25 cellular contexts compared by ENCODE assay signal in genomic region chr1:167673285-167673684, GRCh38. TPM values are rescaled to one million over a fixed set of nuclear protein-coding genes. Genes with fewer than 3 reads are reported as not detected.
DNase-seq lines count a peak whose midpoint lies in the region; ATAC-seq lines count a peak whose summit lies in the region.
"Had no signal": no experiment of that assay in that cellular context is flagged by ENCODE, and none has a peak within 500 bp of the region (broad histone marks: within the 10 kb centered on the region; RNA-seq: fewer than 3 reads in every experiment).

No MANE protein-coding gene starts in this region.

- no peaks in the 10 kb centered on the region for H3K27me3 Mint-ChIP-seq in activated T-cell treated with anti-CD3 and anti-CD28 coated beads, Interleukin-2, amount 50 U/mL, for 24 hours
- H3K27me3 Mint-ChIP-seq in activated T-helper 2 cell treated with anti-CD3 and anti-CD28 coated beads, Interferon-gamma antibody, Interleukin-2, Interleukin-4, amounts not matched to agents 10 μg/mL and 5 μg/mL and 100 μg/mL, durations not matched to agents 14 hours and 24 hours and 36 hours (ENCODE audit: low read depth), result no peaks in the 10 kb centered on the region
- no peaks in the 10 kb centered on the region for H3K27me3 Mint-ChIP-seq in naive thymus-derived CD8-positive, alpha-beta T cell
- H3K27me3 Mint-ChIP-seq: activated naive CD4-positive, alpha-beta T cell treated with anti-CD3 and anti-CD28 coated beads, Interleukin-2, amount 10 ng/mL, durations not matched to agents 7 days and 5 days had no signal

- H3K9me3 Mint-ChIP-seq in activated T-cell treated with anti-CD3 and anti-CD28 coated beads, Interleukin-2, amount 50 U/mL, for 24 hours, result no peaks in the 10 kb centered on the region
- H3K9me3 Mint-ChIP-seq in activated T-helper 2 cell treated with anti-CD3 and anti-CD28 coated beads, Interferon-gamma antibody, Interleukin-2, Interleukin-4, amounts not matched to agents 10 μg/mL and 5 μg/mL and 100 μg/mL, durations not matched to agents 14 hours and 24 hours and 36 hours, result no peaks in the 10 kb centered on the region
- no peaks in the 10 kb centered on the region for H3K9me3 Mint-ChIP-seq in naive thymus-derived CD8-positive, alpha-beta T cell
- H3K9me3 Mint-ChIP-seq: activated naive CD4-positive, alpha-beta T cell treated with anti-CD3 and anti-CD28 coated beads, Interleukin-2, amount 10 ng/mL, durations not matched to agents 7 days and 5 days had no signal

- peak overlapping the region; percentile 53 for H3K27ac Mint-ChIP-seq in activated T-cell treated with anti-CD3 and anti-CD28 coated beads, Interleukin-2, amount 50 U/mL, for 24 hours
- H3K27ac Mint-ChIP-seq in activated T-helper 2 cell treated with anti-CD3 and anti-CD28 coated beads, Interferon-gamma antibody, Interleukin-2, Interleukin-4, amounts not matched to agents 10 μg/mL and 5 μg/mL and 100 μg/mL, durations not matched to agents 14 hours and 24 hours and 36 hours, result peak overlapping the region; percentile 22
- peak overlapping the region in 9 of 10 donors; percentile 30 to 92 (median 80) for H3K27ac Mint-ChIP-seq in naive thymus-derived CD8-positive, alpha-beta T cell
- H3K27ac Mint-ChIP-seq: activated naive CD4-positive, alpha-beta T cell treated with anti-CD3 and anti-CD28 coated beads, Interleukin-2, amount 10 ng/mL, durations not matched to agents 7 days and 5 days had no signal

- POLR2A ChIA-PET in naive thymus-derived CD8-positive, alpha-beta T cell (lab: Charles Lee), result no interaction called here

- H3K36me3 Mint-ChIP-seq in activated T-cell treated with anti-CD3 and anti-CD28 coated beads, Interleukin-2, amount 50 U/mL, for 24 hours (ENCODE audit: low read depth), result peaks cover 57% of the 10 kb centered on the region
- peaks cover 71% of the 10 kb centered on the region for H3K36me3 Mint-ChIP-seq in activated T-helper 2 cell treated with anti-CD3 and anti-CD28 coated beads, Interferon-gamma antibody, Interleukin-2, Interleukin-4, amounts not matched to agents 10 μg/mL and 5 μg/mL and 100 μg/mL, durations not matched to agents 14 hours and 24 hours and 36 hours (ENCODE audit: low read depth)
- H3K36me3 Mint-ChIP-seq in naive thymus-derived CD8-positive, alpha-beta T cell, result peaks cover 0 to 80% (median 13%) of the 10 kb centered on the region in 3 donors

- DNase-seq in activated T-cell treated with anti-CD3 and anti-CD28 coated beads, Interleukin-2, amount 50 U/mL, for 24 hours, result no peak
- DNase-seq in activated T-cell treated with anti-CD3 and anti-CD28 coated beads for 4 hours (no peak), CD1c-positive myeloid dendritic cell (ENCODE audit: extremely low spot score) (peak; percentile 41), cerebellar nuclear complex (lab: John Stamatoyannopoulos, UW) (no peak), SK-N-DZ (ENCODE audit: low spot score) (no peak)
- DNase-seq in activated T-helper 2 cell treated with anti-CD3 and anti-CD28 coated beads, Interferon-gamma antibody, Interleukin-2, Interleukin-4, amounts not matched to agents 10 μg/mL and 5 μg/mL and 100 μg/mL, durations not matched to agents 14 hours and 24 hours and 36 hours (ENCODE audit: low spot score), result no peak
- no peak for DNase-seq in naive thymus-derived CD8-positive, alpha-beta T cell
- DNase-seq: activated CD4-positive, alpha-beta T cell treated with anti-CD3 and anti-CD28 coated beads, Interleukin-2, amount 50 U/mL, for 4 hours; activated naive CD4-positive, alpha-beta T cell treated with anti-CD3 and anti-CD28 coated beads, Interleukin-2, amount 10 ng/mL, durations not matched to agents 7 days and 5 days; BE2C; Calu3; central memory CD4-positive, alpha-beta T cell; DND-41; gastrocnemius medialis; mesendoderm; NCI-H1092 treated with DMSO at 0.1 percent for 48 hours; NCI-H187; NCI-H2171 treated with DMSO at 0.1 percent for 48 hours; NCI-H524 treated with DMSO at 0.1 percent for 48 hours; PC-9; transverse colon had no signal

- H3K4me1 Mint-ChIP-seq in activated T-cell treated with anti-CD3 and anti-CD28 coated beads, Interleukin-2, amount 50 U/mL, for 24 hours (ENCODE audit: low read depth), result peaks cover 61% of the 10 kb centered on the region
- H3K4me1 Mint-ChIP-seq in activated T-helper 2 cell treated with anti-CD3 and anti-CD28 coated beads, Interferon-gamma antibody, Interleukin-2, Interleukin-4, amounts not matched to agents 10 μg/mL and 5 μg/mL and 100 μg/mL, durations not matched to agents 14 hours and 24 hours and 36 hours (ENCODE audit: low read depth), result peaks cover 55% of the 10 kb centered on the region
- H3K4me1 Mint-ChIP-seq in naive thymus-derived CD8-positive, alpha-beta T cell, result peaks cover 62 to 66% (median 64%) of the 10 kb centered on the region in 4 donors

- no peak for ATAC-seq in naive thymus-derived CD8-positive, alpha-beta T cell
- no peak for ATAC-seq in GM21825 (IDR thresholded peaks at IDR 0.05; ENCODE audit: unreplicated experiment)
- ATAC-seq: gastrocnemius medialis, left lobe of liver, Right ventricle myocardium inferior had no signal

- intact Hi-C loops in activated T-helper 2 cell treated with anti-CD3 and anti-CD28 coated beads, Interferon-gamma antibody, Interleukin-2, Interleukin-4, amounts not matched to agents 10 μg/mL and 5 μg/mL and 100 μg/mL, durations not matched to agents 14 hours and 24 hours and 36 hours (cut with micrococcal nuclease), result no loop called here

- no peak overlapping the region for H3K4me3 Mint-ChIP-seq in activated T-cell treated with anti-CD3 and anti-CD28 coated beads, Interleukin-2, amount 50 U/mL, for 24 hours
- H3K4me3 Mint-ChIP-seq in activated T-helper 2 cell treated with anti-CD3 and anti-CD28 coated beads, Interferon-gamma antibody, Interleukin-2, Interleukin-4, amounts not matched to agents 10 μg/mL and 5 μg/mL and 100 μg/mL, durations not matched to agents 14 hours and 24 hours and 36 hours (ENCODE audit: low read depth), result no peak overlapping the region
- peak overlapping the region in 1 of 10 donors; percentile 16 for H3K4me3 Mint-ChIP-seq in naive thymus-derived CD8-positive, alpha-beta T cell
- H3K4me3 Mint-ChIP-seq: activated naive CD4-positive, alpha-beta T cell treated with anti-CD3 and anti-CD28 coated beads, Interleukin-2, amount 10 ng/mL, durations not matched to agents 7 days and 5 days had no signal

RNA-seq across cellular contexts. Expression of gene RCSD1, which starts 43.3 kb away (rescaled TPM):
- 84.9 and 91.9 TPM in 2 replicates for total RNA-seq in activated T-helper 2 cell treated with anti-CD3 and anti-CD28 coated beads, Interferon-gamma antibody, Interleukin-2, Interleukin-4, amounts not matched to agents 10 μg/mL and 5 μg/mL and 100 μg/mL, durations not matched to agents 14 hours and 24 hours and 36 hours
- 100 to 1,000 TPM; 149 to 156 TPM for total RNA-seq in naive thymus-derived CD8-positive, alpha-beta T cell
- polyA plus RNA-seq in naive thymus-derived CD8-positive, alpha-beta T cell, result 100 to 1,000 TPM; 121 to 132 (median 124) TPM
- not detected in 2 replicates for polyA plus RNA-seq in SK-N-DZ (2014; cell fraction: cytosol; rRNA removed)
- not detected in 2 replicates for polyA plus RNA-seq in SK-N-DZ (2014; cell fraction: nucleus; rRNA removed)
- total RNA-seq: A673, Calu3, PC-9 had no signal

RNA-seq across cellular contexts. Expression of gene MPZL1, which starts 48.5 kb away (rescaled TPM):
- total RNA-seq in activated T-helper 2 cell treated with anti-CD3 and anti-CD28 coated beads, Interferon-gamma antibody, Interleukin-2, Interleukin-4, amounts not matched to agents 10 μg/mL and 5 μg/mL and 100 μg/mL, durations not matched to agents 14 hours and 24 hours and 36 hours, result 36.7 and 40.5 TPM in 2 replicates
- total RNA-seq in naive thymus-derived CD8-positive, alpha-beta T cell, result 1 to 10 TPM; 6.9 to 8.3 TPM
- polyA plus RNA-seq in naive thymus-derived CD8-positive, alpha-beta T cell, result 1 to 10 TPM; 7.9 to 8.9 (median 8.2) TPM
- polyA plus RNA-seq in SK-N-DZ (2014; cell fraction: cytosol; rRNA removed), result 85.4 and 92.6 TPM in 2 replicates
- 39.3 and 41.9 TPM in 2 replicates for polyA plus RNA-seq in SK-N-DZ (2014; cell fraction: nucleus; rRNA removed)

Comparison
In these comparisons a context has a peak if more than half of its experiments do, and no peak if none do; other contexts are left out.
1. H3K27ac Mint-ChIP-seq: peak in every context shown above with its lines; median percentile 80 in naive thymus-derived CD8-positive, alpha-beta T cell; 53 in activated T-cell treated with anti-CD3 and anti-CD28 coated beads, Interleukin-2, amount 50 U/mL, for 24 hours; 22 in activated T-helper 2 cell treated with anti-CD3 and anti-CD28 coated beads, Interferon-gamma antibody, Interleukin-2, Interleukin-4, amounts not matched to agents 10 μg/mL and 5 μg/mL and 100 μg/mL, durations not matched to agents 14 hours and 24 hours and 36 hours.